In genomic region chr7:12635830-12636229, GRCh38 we compare ENCODE assay signal across 8 cellular contexts. TPM values are rescaled to one million over a fixed set of nuclear protein-coding genes. Genes with fewer than 3 reads are reported as not detected.
DNase-seq lines count a peak whose midpoint lies in the region; ATAC-seq and TF ChIP-seq lines count a peak whose summit lies in the region.

No MANE protein-coding gene starts in this region.

- H3K9me3 ChIP-seq in BLaER1 = no peaks in the 10 kb centered on the region
- no peaks in the 10 kb centered on the region for H3K9me3 ChIP-seq in adipocyte (ENCODE audit: control insufficient read depth, low read length)
- no peaks in the 10 kb centered on the region for H3K9me3 ChIP-seq in thoracic aorta
- no peaks in the 10 kb centered on the region for H3K9me3 ChIP-seq in esophagus squamous epithelium

- TF ChIP-seq POLR2A in esophagus squamous epithelium (IDR thresholded peaks at IDR 0.05) = no peak

- WGBS in esophagus squamous epithelium, 2 donors = 23 to 28% methylated on average over 6 of the region's 6 CpGs

- no peaks in the 10 kb centered on the region for H4K20me1 ChIP-seq in BLaER1

- intact Hi-C loops in esophagus squamous epithelium (cut with DNase I) = no loop called here

- H3K4me1 ChIP-seq in BLaER1 (peaks cover 8% of the 10 kb centered on the region), adipocyte (ENCODE audit: control insufficient read depth, insufficient read depth, low read length) (no peaks in the 10 kb centered on the region), thoracic aorta (ENCODE audit: control insufficient read depth in 1 of 2, low read depth in 2 of 2) (peaks cover 0 to 4% of the 10 kb centered on the region in 2 donors), esophagus squamous epithelium (peaks cover 0 to 28% (median 0%) of the 10 kb centered on the region in 3 donors)

- H3K4me3 ChIP-seq in BLaER1 = no peak overlapping the region
- H3K4me3 ChIP-seq in adipocyte (ENCODE audit: low read length) = peak overlapping the region; percentile 42
- peak overlapping the region; percentile 12 for H3K4me3 ChIP-seq in thoracic aorta
- H3K4me3 ChIP-seq in esophagus squamous epithelium = peak overlapping the region in 1 of 4 donors; percentile 50

- TF ChIP-seq CTCF in thoracic aorta (IDR thresholded peaks at IDR 0.05) (no peak), esophagus squamous epithelium (IDR thresholded peaks at IDR 0.05) (no peak)

- H3K36me3 ChIP-seq in BLaER1 (no peaks in the 10 kb centered on the region), adipocyte (ENCODE audit: control insufficient read depth, insufficient read depth, low read length, severe bottlenecking) (no peaks in the 10 kb centered on the region), thoracic aorta (no peaks in the 10 kb centered on the region), esophagus squamous epithelium (peaks cover 0 to 20% (median 0%) of the 10 kb centered on the region in 3 donors)

- no peak overlapping the region; the same call in 1 of the 2 replicates for H3K9ac ChIP-seq in BLaER1
- no peak overlapping the region for H3K9ac ChIP-seq in adipocyte (ENCODE audit: low read length)

- ATAC-seq in GM19043 (IDR thresholded peaks at IDR 0.05; ENCODE audit: low read depth, unreplicated experiment) (peak; percentile 58), HG03175 (IDR thresholded peaks at IDR 0.05; ENCODE audit: unreplicated experiment) (peak; percentile 75), thoracic aorta (ENCODE audit: insufficient number of reproducible peaks, low FRiP score, low read depth) (no peak)

- H3K27me3 ChIP-seq in BLaER1 = no peaks in the 10 kb centered on the region
- no peaks in the 10 kb centered on the region for H3K27me3 ChIP-seq in adipocyte (replicated peaks; ENCODE audit: control insufficient read depth, insufficient read depth, low read length)
- H3K27me3 ChIP-seq in thoracic aorta (replicated peaks; ENCODE audit: insufficient read depth) = no peaks in the 10 kb centered on the region
- H3K27me3 ChIP-seq in esophagus squamous epithelium = no peaks in the 10 kb centered on the region

- peak; percentile 76 for DNase-seq in adipocyte (ENCODE audit: low read depth)
- DNase-seq in thoracic aorta (ENCODE audit: low spot score) = no peak
- no peak for DNase-seq in NCI-H1436 (lab: John Stamatoyannopoulos, UW)
- DNase-seq in esophagus squamous epithelium (lab: John Stamatoyannopoulos, UW) = no peak
- no peak for DNase-seq in AML-193 (lab: John Stamatoyannopoulos, UW)

- H3K4me2 ChIP-seq in BLaER1 = peak overlapping the region; percentile 45

- H3K27ac ChIP-seq in BLaER1 (no peak overlapping the region), thoracic aorta (no peak overlapping the region), esophagus squamous epithelium (peak overlapping the region in 1 of 4 donors; percentile 52)

RNA-seq across cellular contexts. Expression of gene ARL4A, which starts 51.6 kb away (rescaled TPM):
- total RNA-seq in thoracic aorta = 10 to 100 TPM; 13.1 to 21.0 TPM
- 100 to 1,000 TPM in 1 of 4 donors, 10 to 100 TPM in 3; 40.5 to 102 (median 48.5) TPM for total RNA-seq in esophagus squamous epithelium
